Comparison of ENCODE assay signal across 11 cellular contexts in the genomic region with DNA sequence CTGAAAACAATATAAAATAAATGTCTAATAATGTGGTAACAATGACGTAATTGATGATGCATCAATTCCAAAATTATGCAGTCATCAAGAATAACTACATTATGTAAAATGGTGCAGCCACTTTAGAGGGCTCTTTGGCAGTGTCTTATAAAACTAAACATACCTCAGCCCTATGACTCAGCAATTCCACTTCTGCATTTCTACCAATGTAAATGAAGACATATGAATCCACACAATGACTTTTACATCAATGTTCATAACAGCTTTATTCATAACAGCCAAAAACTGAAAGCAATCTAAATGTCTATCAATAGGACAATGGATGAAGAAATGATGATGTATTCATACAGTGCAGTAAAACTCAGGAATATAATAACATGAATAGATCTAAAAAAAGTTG.
A peak's percentile ranks its signal among the peaks of the same experiment; 100 is the strongest.
DNase-seq lines count a peak whose midpoint lies in the region; ATAC-seq and TF ChIP-seq lines count a peak whose summit lies in the region.
"Had no signal": no experiment of that assay in that cellular context is flagged by ENCODE, and none has a peak within 500 bp of the region (broad histone marks: within the 10 kb centered on the region; RNA-seq: fewer than 3 reads in every experiment).

No MANE protein-coding gene starts in this region.

- DNase-seq in COLO829 (ENCODE audit: low spot score) (peak; percentile 24), NOMO-1 treated with DMSO at 0.1 percent for 48 hours (lab: John Stamatoyannopoulos, UW; ENCODE audit: unreplicated experiment) (peak; percentile 88), epithelial cell of esophagus (ENCODE audit: low read depth) (peak; percentile 34), retina (no peak), natural killer cell (no peak), A673 (ENCODE audit: low spot score) (no peak), T-cell (no peak)
- DNase-seq: activated CD4-positive, CD25-positive, alpha-beta regulatory T cell; central memory CD4-positive, alpha-beta T cell; kidney glomerular epithelial cell had no signal

- no peaks in the 10 kb centered on the region for H3K9me3 ChIP-seq in A673 (ENCODE audit: low read depth, low read length, poor library complexity, severe bottlenecking)

- POLR2A ChIA-PET in A673 (lab: Charles Lee; ENCODE audit: low non-redundant PET), result no interaction called here
- POLR2A ChIA-PET in T-cell (lab: Charles Lee), result no interaction called here

- H3K4me3 ChIP-seq in epithelial cell of esophagus (ENCODE audit: low read length) (no peak overlapping the region), A673 (ENCODE audit: low read depth, low read length, poor library complexity, severe bottlenecking) (no peak overlapping the region)

- peaks cover 9% of the 10 kb centered on the region for H3K4me1 ChIP-seq in A673 (ENCODE audit: insufficient read depth, low read length, poor library complexity, severe bottlenecking)

- H3K36me3 Mint-ChIP-seq in natural killer cell (no peaks in the 10 kb centered on the region), T-cell (no peaks in the 10 kb centered on the region)

- no peaks in the 10 kb centered on the region for H3K27me3 ChIP-seq in A673 (replicated peaks; ENCODE audit: insufficient read depth, low read depth, low read length, poor library complexity)

- H3K4me3 Mint-ChIP-seq in natural killer cell (no peak overlapping the region), T-cell (no peak overlapping the region)

- no peak overlapping the region for H3K27ac ChIP-seq in A673 (ENCODE audit: low read depth, low read length, poor library complexity, severe bottlenecking)

- H3K36me3 ChIP-seq in A673 (ENCODE audit: insufficient read depth, low read length, poor library complexity, severe bottlenecking), result no peaks in the 10 kb centered on the region

- H3K27ac Mint-ChIP-seq in natural killer cell, result no peak overlapping the region
- no peak overlapping the region for H3K27ac Mint-ChIP-seq in T-cell

- TF ChIP-seq CTCF in epithelial cell of esophagus (IDR thresholded peaks at IDR 0.05; ENCODE audit: insufficient read depth, low read depth, low read length, missing control alignments) (no peak), natural killer cell (IDR thresholded peaks at IDR 0.05) (no peak), A673 (conservative IDR thresholded peaks at IDR 0.05; ENCODE audit: low read depth, low read length) (no peak)

- intact Hi-C loops in natural killer cell (cut with micrococcal nuclease) (no loop called here), A673 (cut with micrococcal nuclease; ENCODE audit: unreplicated experiment) (loop anchor here (10.0 kb wide), 1 partner anchor 393 kb away; a partner anchor contains a TSS)

- no peaks in the 10 kb centered on the region for H3K27me3 Mint-ChIP-seq in natural killer cell (ENCODE audit: low read depth in 2 of 2)
- H3K27me3 Mint-ChIP-seq in T-cell, result no peaks in the 10 kb centered on the region

- H3K4me1 Mint-ChIP-seq in natural killer cell (peaks cover 14 to 15% of the 10 kb centered on the region in 2 donors), T-cell (no peaks in the 10 kb centered on the region)

- CTCF ChIA-PET in A673 (lab: Charles Lee), result no interaction called here
- CTCF ChIA-PET in T-cell (lab: Charles Lee), result no interaction called here

- H3K9me3 Mint-ChIP-seq in natural killer cell (no peaks in the 10 kb centered on the region), T-cell (no peaks in the 10 kb centered on the region)

- ATAC-seq in HG02884 (IDR thresholded peaks at IDR 0.05; ENCODE audit: unreplicated experiment) (peak; percentile 93), natural killer cell (no peak), T-cell (replicated peaks in 1 of 4) (no peak)

- no TSS peak for BruUV-seq in A673 (replicated peaks; lab: Mats Ljungman, UMichigan)

Comparison
In these comparisons a context has a peak if more than half of its experiments do, and no peak if none do; other contexts are left out.
1. DNase-seq: peak in COLO829 (single experiment), NOMO-1 treated with DMSO at 0.1 percent for 48 hours (single experiment) and epithelial cell of esophagus (single experiment); none in retina (single experiment), natural killer cell (single experiment), A673 (single experiment) and T-cell (0 of 34).